8 cellular contexts compared by ENCODE assay signal in the genomic region with DNA sequence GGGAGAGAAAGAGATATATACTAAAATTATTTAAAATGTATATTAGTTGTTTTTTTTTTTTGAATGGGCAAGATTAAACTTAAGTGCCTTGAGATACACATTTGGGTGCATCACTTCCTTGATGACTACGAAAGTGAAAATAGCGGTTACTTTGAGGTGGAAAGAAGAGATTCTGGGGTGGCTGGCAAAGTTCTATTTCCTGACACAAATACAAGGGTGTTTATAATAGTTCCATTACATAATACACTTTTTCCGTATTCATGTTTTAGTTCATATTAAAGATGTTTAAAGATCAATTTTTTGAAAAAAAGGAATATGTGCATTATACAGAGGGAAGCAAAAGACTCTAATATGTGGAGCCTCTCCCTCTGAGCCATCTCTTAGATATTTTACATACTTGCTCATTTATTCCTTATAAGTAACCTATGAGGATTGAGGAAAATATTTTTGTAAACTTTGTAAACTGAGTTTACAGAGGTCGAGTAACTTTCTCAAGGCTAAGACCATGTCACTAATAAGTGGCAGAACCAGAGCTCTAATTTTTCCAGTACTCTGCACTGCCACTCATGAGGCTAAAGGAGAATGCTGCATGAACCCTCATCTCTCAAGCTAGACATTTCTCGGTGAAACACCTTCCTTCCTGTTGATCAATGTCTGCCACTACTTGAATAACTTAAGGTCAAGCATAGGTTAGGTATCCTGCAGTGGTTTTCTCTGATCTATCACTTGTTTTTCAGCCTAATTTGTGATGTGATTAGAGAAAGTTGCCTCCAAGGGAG.
DNase-seq lines count a peak whose midpoint lies in the region; ATAC-seq and TF ChIP-seq lines count a peak whose summit lies in the region.

No MANE protein-coding gene starts in this region.

- H3K27me3 Mint-ChIP-seq in activated T-cell treated with anti-CD3 and anti-CD28 coated beads, Interleukin-2, amount 50 U/mL, for 24 hours, result no peaks in the 10 kb centered on the region

- no peaks in the 10 kb centered on the region for H3K27me3 ChIP-seq in DND-41 (ENCODE audit: insufficient read depth, low read length, poor library complexity)

- H2AFZ ChIP-seq in DND-41 (ENCODE audit: low read depth, low read length), result peak overlapping the region; percentile 82

- peaks cover 83% of the 10 kb centered on the region for H3K4me1 Mint-ChIP-seq in activated T-cell treated with anti-CD3 and anti-CD28 coated beads, Interleukin-2, amount 50 U/mL, for 24 hours (ENCODE audit: low read depth)

- no peaks in the 10 kb centered on the region for H4K20me1 ChIP-seq in DND-41 (ENCODE audit: insufficient read depth, low read length)

- H3K9ac ChIP-seq in DND-41 (ENCODE audit: low read depth, low read length), result peak overlapping the region; percentile 38

- no peaks in the 10 kb centered on the region for H3K36me3 ChIP-seq in DND-41 (ENCODE audit: insufficient read depth, low read length)

- peak overlapping the region; percentile 72 for H3K27ac ChIP-seq in DND-41 (ENCODE audit: low read length)

- peaks cover 37% of the 10 kb centered on the region for H3K4me1 ChIP-seq in DND-41 (ENCODE audit: insufficient read depth, low read length)

- peak overlapping the region; percentile 42 for H3K4me3 Mint-ChIP-seq in activated T-cell treated with anti-CD3 and anti-CD28 coated beads, Interleukin-2, amount 50 U/mL, for 24 hours

- H3K27ac Mint-ChIP-seq in activated T-cell treated with anti-CD3 and anti-CD28 coated beads, Interleukin-2, amount 50 U/mL, for 24 hours, result peak overlapping the region; percentile 42

- peaks cover 14% of the 10 kb centered on the region for H3K9me3 Mint-ChIP-seq in activated T-cell treated with anti-CD3 and anti-CD28 coated beads, Interleukin-2, amount 50 U/mL, for 24 hours

- ATAC-seq in DND-41 (ENCODE audit: insufficient read depth, low read depth) (peak; percentile 68), GM19324 (IDR thresholded peaks at IDR 0.05; ENCODE audit: low FRiP score, unreplicated experiment) (peak; percentile 92), HG03108 (IDR thresholded peaks at IDR 0.05; ENCODE audit: unreplicated experiment) (peak; percentile 86)

- DNase-seq in DND-41 (peak; percentile 33), NCI-H526 treated with DMSO at 0.1 percent for 48 hours (lab: John Stamatoyannopoulos, UW) (no peak), pons (ENCODE audit: low spot score) (no peak), C1 segment of cervical spinal cord (lab: John Stamatoyannopoulos, UW) (no peak), NCI-H187 (lab: John Stamatoyannopoulos, UW) (no peak)
- DNase-seq in activated T-cell treated with anti-CD3 and anti-CD28 coated beads, Interleukin-2, amount 50 U/mL, for 24 hours, result no peak

- H3K4me3 ChIP-seq in DND-41 (ENCODE audit: low read depth in 1 of 2, low read length in 2 of 2), result peak overlapping the region in 1 of 2 experiments; percentile 33; a peak in 2 of 4 replicates

- H3K79me2 ChIP-seq in DND-41 (ENCODE audit: insufficient read depth, low read length), result no peaks in the 10 kb centered on the region

- no peak for TF ChIP-seq CTCF in DND-41 (IDR thresholded peaks at IDR 0.05; ENCODE audit: borderline replicate concordance, extremely low read depth, low read length, poor library complexity, severe bottlenecking)

- H3K4me2 ChIP-seq in DND-41 (ENCODE audit: insufficient read depth, low read length), result peak overlapping the region; percentile 56

- no peaks in the 10 kb centered on the region for H3K9me3 ChIP-seq in DND-41 (ENCODE audit: insufficient read depth, low read length, severe bottlenecking)

- H3K36me3 Mint-ChIP-seq in activated T-cell treated with anti-CD3 and anti-CD28 coated beads, Interleukin-2, amount 50 U/mL, for 24 hours (ENCODE audit: low read depth), result peaks cover 25% of the 10 kb centered on the region
